18 cellular contexts compared by ENCODE assay signal in genomic region chr1:54158071-54158470, GRCh38. TPM values are rescaled to one million over a fixed set of nuclear protein-coding genes. Genes with fewer than 3 reads are reported as not detected.
DNase-seq lines count a peak whose midpoint lies in the region; ATAC-seq and TF ChIP-seq lines count a peak whose summit lies in the region.
"Had no signal": no experiment of that assay in that cellular context is flagged by ENCODE, and none has a peak within 500 bp of the region (broad histone marks: within the 10 kb centered on the region; RNA-seq: fewer than 3 reads in every experiment).

No MANE protein-coding gene starts in this region.

- in situ Hi-C loops in ACHN (cut with HindIII; ENCODE audit: low pct_ligation_motif_present, low pct_unique_long_range_greater_than_20kb, low sequenced_read_pairs) (no loop called here), GM13976 (cut with MboI; ENCODE audit: low sequenced_read_pairs, unreplicated experiment) (no loop called here)

- DNase-seq in ACHN (peak; percentile 65), HT1080 (ENCODE audit: low read depth) (peak; percentile 47), SW480 (ENCODE audit: low spot score) (peak; percentile 64), left colon (peak; percentile 28 to 45), NK-92 (lab: John Stamatoyannopoulos, UW; ENCODE audit: unreplicated experiment) (no peak), D341Med (ENCODE audit: low spot score) (no peak), GM13976 (ENCODE audit: low spot score) (no peak)
- DNase-seq: activated CD8-positive, alpha-beta memory T cell treated with anti-CD3 and anti-CD28 coated beads for 24 hours; activated effector memory CD4-positive, alpha-beta T cell treated with Interleukin-2 at 50 U/mL for 16 hours; AML-193; immature natural killer cell; NCI-H1930; NK-92 treated with Interleukin-12 subunit alpha and Interleukin-12 subunit beta, amount 100 ng/mL, for 24 hours; WERI-Rb-1 had no signal

- no peak for TF ChIP-seq CTCF in GM13976 (IDR thresholded peaks at IDR 0.05; ENCODE audit: borderline replicate concordance, control extremely low read depth, extremely low read depth, insufficient read depth, missing control alignments)

- ATAC-seq in left colon, result peak; percentile 67
- ATAC-seq in HG03196 (IDR thresholded peaks at IDR 0.05; ENCODE audit: unreplicated experiment), result no peak

- intact Hi-C loops in left colon (cut with DNase I, micrococcal nuclease), result no loop called here

RNA-seq across cellular contexts. Expression of gene CDCP2, which starts 5.3 kb away (rescaled TPM):
- total RNA-seq in HT1080 (2014; rRNA removed; shearing (Covaris generic)), result not detected in 2 replicates
- polyA plus RNA-seq in HT1080 (2015; cell fraction: cytosol; rRNA removed), result 0.08 TPM in 1 of 2 replicates, not detected in the other
- 0.11 TPM in 1 of 2 replicates, not detected in the other for polyA plus RNA-seq in HT1080 (2015; cell fraction: nucleus; rRNA removed)
- total RNA-seq in left colon, result under 1 TPM; 0.12 to 0.14 TPM
- total RNA-seq: fibroblast of villous mesenchyme, mesothelial cell of epicardium, thoracic aorta had no signal
- polyA plus RNA-seq: immature natural killer cell had no signal

RNA-seq across cellular contexts. Expression of gene CYB5RL, which starts 41.8 kb away (rescaled TPM):
- 6.3 and 6.7 TPM in 2 replicates for total RNA-seq in HT1080 (2014; rRNA removed; shearing (Covaris generic))
- polyA plus RNA-seq in HT1080 (2015; cell fraction: cytosol; rRNA removed), result 3.5 and 3.8 TPM in 2 replicates
- 4.7 and 5.1 TPM in 2 replicates for polyA plus RNA-seq in HT1080 (2015; cell fraction: nucleus; rRNA removed)
- total RNA-seq in left colon, result 1 to 10 TPM; 5.5 to 5.7 TPM

RNA-seq across cellular contexts. Expression of gene MRPL37, which starts 41.9 kb away (rescaled TPM):
- 135 and 158 TPM in 2 replicates for total RNA-seq in HT1080 (2014; rRNA removed; shearing (Covaris generic))
- 116 and 126 TPM in 2 replicates for polyA plus RNA-seq in HT1080 (2015; cell fraction: cytosol; rRNA removed)
- 65.8 and 68.7 TPM in 2 replicates for polyA plus RNA-seq in HT1080 (2015; cell fraction: nucleus; rRNA removed)
- 10 to 100 TPM; 59.6 to 78.0 TPM for total RNA-seq in left colon

Comparison
In these comparisons a context has a peak if more than half of its experiments do, and no peak if none do; other contexts are left out.
1. DNase-seq: peak in ACHN (single experiment), HT1080 (single experiment), SW480 (single experiment) and left colon (2 of 2); none in NK-92 (single experiment), D341Med (single experiment) and GM13976 (single experiment).